In the genomic region with DNA sequence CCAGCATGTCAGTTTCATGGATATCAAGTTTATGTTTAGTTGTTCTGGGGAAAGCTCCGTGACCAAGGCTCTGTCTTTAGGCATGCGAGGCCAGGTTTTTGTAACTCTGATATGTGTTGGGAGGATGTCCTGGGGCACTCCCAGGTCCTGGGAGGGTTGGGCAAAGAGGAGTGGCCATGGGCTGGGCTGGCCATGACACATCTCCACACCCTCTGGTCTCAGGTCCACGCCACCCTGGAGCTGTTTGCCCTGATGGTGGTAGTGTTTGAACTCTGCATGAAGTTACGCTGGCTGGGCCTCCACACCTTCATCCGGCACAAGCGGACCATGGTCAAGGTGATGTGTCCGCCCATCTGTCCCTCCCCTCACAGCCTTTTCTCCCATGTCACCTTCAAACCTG, we compare ENCODE assay signal across 21 cellular contexts. TPM values are rescaled to one million over a fixed set of nuclear protein-coding genes. Genes with fewer than 3 reads are reported as not detected.
DNase-seq lines count a peak whose midpoint lies in the region; ATAC-seq, FAIRE-seq and TF ChIP-seq lines count a peak whose summit lies in the region.
"Had no signal": no experiment of that assay in that cellular context is flagged by ENCODE, and none has a peak within 500 bp of the region (broad histone marks: within the 10 kb centered on the region; RNA-seq: fewer than 3 reads in every experiment).

No MANE protein-coding gene starts in this region.

- H3K9me3 ChIP-seq in esophagus squamous epithelium (no peaks in the 10 kb centered on the region), transverse colon (no peaks in the 10 kb centered on the region), tibial nerve (no peaks in the 10 kb centered on the region)
- H3K9me3 ChIP-seq: BE2C had no signal

- H3K27ac ChIP-seq in esophagus squamous epithelium (peak overlapping the region in 3 of 4 donors; percentile 55 to 72 (median 58)), transverse colon (peak overlapping the region in 2 of 4 donors; percentile 13 to 41), tibial nerve (no peak overlapping the region)
- H3K27ac ChIP-seq: KMS-11, PC-9 had no signal

- H3K27me3 ChIP-seq in bronchial epithelial cell (ENCODE audit: control insufficient read depth, insufficient read depth, low read length) (no peaks in the 10 kb centered on the region), esophagus squamous epithelium (no peaks in the 10 kb centered on the region), transverse colon (no peaks in the 10 kb centered on the region), tibial nerve (no peaks in the 10 kb centered on the region)
- H3K27me3 ChIP-seq: BE2C had no signal

- 87 to 92% methylated on average over 4 to 6 of the region's 7 CpGs for WGBS in esophagus squamous epithelium, 2 donors
- WGBS in transverse colon (ENCODE audit: low coverage in 1 of 2), 2 donors = 97 to 100% methylated on average over 2 to 7 of the region's 7 CpGs
- WGBS in tibial nerve, 2 donors = 93 to 96% methylated on average over 7 of the region's 7 CpGs

- TF ChIP-seq CTCF in bronchial epithelial cell (IDR thresholded peaks at IDR 0.05; ENCODE audit: insufficient read depth, low read length, severe bottlenecking) (no peak), esophagus squamous epithelium (IDR thresholded peaks at IDR 0.05) (no peak), transverse colon (IDR thresholded peaks at IDR 0.05) (no peak), tibial nerve (IDR thresholded peaks at IDR 0.05) (no peak)

- peak; percentile 54 for DNase-seq in Right ventricle myocardium inferior (ENCODE audit: missing footprints)
- no peak for DNase-seq in Right ventricle myocardium superior
- DNase-seq in bronchial epithelial cell (ENCODE audit: low read depth) = peak; percentile 43
- no peak for DNase-seq in esophagus squamous epithelium (lab: John Stamatoyannopoulos, UW)
- peak; percentile 66 for DNase-seq in transverse colon
- no peak for DNase-seq in tibial nerve (ENCODE audit: low spot score in 2 of 2)
- no peak for DNase-seq in NCI-H146 (lab: John Stamatoyannopoulos, UW)
- DNase-seq: BE2C; CD4-positive, CD25-positive, alpha-beta regulatory T cell; COR-L47; GDM1; H7; HFFc6; NCI-H1417; NCI-H1930; NCI-H226; NCI-H524 treated with DMSO at 0.1 percent for 48 hours; PC-9 had no signal

- no peak for ATAC-seq in Right ventricle myocardium inferior
- no peak for ATAC-seq in Right ventricle myocardium superior (ENCODE audit: poor library complexity)
- no peak for ATAC-seq in GM21529 (IDR thresholded peaks at IDR 0.05; ENCODE audit: unreplicated experiment)

- peaks cover 13% of the 10 kb centered on the region for H3K36me3 ChIP-seq in bronchial epithelial cell (ENCODE audit: control insufficient read depth, insufficient read depth, low read length)
- peaks cover 0 to 84% (median 5%) of the 10 kb centered on the region in 3 donors for H3K36me3 ChIP-seq in esophagus squamous epithelium
- H3K36me3 ChIP-seq in transverse colon = peaks cover 0 to 31% (median 4%) of the 10 kb centered on the region in 4 donors
- peaks cover 7 to 66% (median 10%) of the 10 kb centered on the region in 3 donors for H3K36me3 ChIP-seq in tibial nerve

- FAIRE-seq in bronchial epithelial cell (lab: Jason Lieb, UNC) = peak; percentile 58
- FAIRE-seq: A204.1 had no signal

- intact Hi-C loops in Right ventricle myocardium inferior (cut with DNase I) (no loop called here), Right ventricle myocardium superior (cut with DNase I) (no loop called here), esophagus squamous epithelium (cut with DNase I) (no loop called here), transverse colon (cut with DNase I; ENCODE audit: low total_unique reads) (no loop called here)

- TF ChIP-seq POLR2A in esophagus squamous epithelium (IDR thresholded peaks at IDR 0.05) = no peak
- no peak for TF ChIP-seq POLR2A in transverse colon (IDR thresholded peaks at IDR 0.05)
- no peak for TF ChIP-seq POLR2A in tibial nerve (IDR thresholded peaks at IDR 0.05)

- in situ Hi-C loops in transverse colon (cut with MboI; ENCODE audit: low pct_ligation_motif_present in 1 of 4, low pct_unique_long_range_greater_than_20kb in 1 of 4, low sequenced_read_pairs in 3 of 4) = no loop called here

- H3K4me3 ChIP-seq in bronchial epithelial cell (ENCODE audit: low read depth, low read length) (no peak overlapping the region), esophagus squamous epithelium (no peak overlapping the region), transverse colon (no peak overlapping the region), tibial nerve (no peak overlapping the region)
- H3K4me3 ChIP-seq: PC-9 had no signal

- TF ChIP-seq EP300 in transverse colon (IDR thresholded peaks at IDR 0.05; ENCODE audit: low read depth) (no peak), tibial nerve (IDR thresholded peaks at IDR 0.05) (no peak)

- H3K4me1 ChIP-seq in esophagus squamous epithelium (peaks cover 19 to 55% (median 22%) of the 10 kb centered on the region in 3 donors), transverse colon (peaks cover 0 to 18% (median 0%) of the 10 kb centered on the region in 4 donors), tibial nerve (peaks cover 2 to 29% (median 8%) of the 10 kb centered on the region in 4 donors)

RNA-seq across cellular contexts. Expression of a gene that starts 46.4 kb away (rescaled TPM):
- total RNA-seq in Right ventricle myocardium inferior = 120 TPM
- 128 TPM for total RNA-seq in Right ventricle myocardium superior
- total RNA-seq in bronchial epithelial cell = 9.0 and 11.3 TPM in 2 replicates
- total RNA-seq in esophagus squamous epithelium = 10 to 100 TPM; 15.5 to 48.8 (median 34.5) TPM
- 1,000 to 10,000 TPM in 1 of 4 donors, 100 to 1,000 TPM in 1, 10 to 100 TPM in 2; 85.1 to 1,315 (median 121) TPM for total RNA-seq in transverse colon
- total RNA-seq in tibial nerve = 10 to 100 TPM; 62.7 to 77.6 (median 69.8) TPM

Comparison
In these comparisons a context has a peak if more than half of its experiments do, and no peak if none do; other contexts are left out.
1. DNase-seq: peak in Right ventricle myocardium inferior (single experiment), bronchial epithelial cell (single experiment) and transverse colon (single experiment); none in Right ventricle myocardium superior (single experiment), esophagus squamous epithelium (single experiment), tibial nerve (0 of 2) and NCI-H146 (single experiment).
2. H3K27ac ChIP-seq: peak in esophagus squamous epithelium (3 of 4); none in tibial nerve (0 of 4).